ENCODE assay signal across 8 cellular contexts in genomic region chr6:150600003-150600301, GRCh38. TPM values are rescaled to one million over a fixed set of nuclear protein-coding genes. Genes with fewer than 3 reads are reported as not detected.
A peak's percentile ranks its signal among the peaks of the same experiment; 100 is the strongest.
DNase-seq lines count a peak whose midpoint lies in the region; ATAC-seq and TF ChIP-seq lines count a peak whose summit lies in the region.

No MANE protein-coding gene starts in this region.

- peak overlapping the region; percentile 58 for H3K27ac ChIP-seq in skeletal muscle tissue (ENCODE audit: low read depth, low read length)
- H3K27ac ChIP-seq in RWPE1 = no peak overlapping the region

- POLR2A ChIA-PET in RWPE1 (lab: Yijun Ruan, JAX; ENCODE audit: low non-redundant PET) = no interaction called here

- H3K4me3 ChIP-seq in MG63 (peak overlapping the region; percentile 61), foreskin fibroblast (ENCODE audit: low read depth in 1 of 2, low read length in 2 of 2) (peak overlapping the region; percentile 54 to 67), skeletal muscle tissue (ENCODE audit: low read length in 3 of 3) (peak overlapping the region; percentile 62 to 73 (median 64))

- peaks cover 28% of the 10 kb centered on the region for H3K27me3 ChIP-seq in MG63
- H3K27me3 ChIP-seq in skeletal muscle tissue (ENCODE audit: control insufficient read depth in 3 of 3, insufficient read depth in 3 of 3, low read length in 3 of 3) = peaks cover 11 to 31% (median 24%) of the 10 kb centered on the region in 3 donors

- no peaks in the 10 kb centered on the region for H3K36me3 ChIP-seq in MG63
- H3K36me3 ChIP-seq in skeletal muscle tissue (ENCODE audit: control insufficient read depth in 3 of 3, insufficient read depth in 3 of 3, low read length in 3 of 3) = no peaks in the 10 kb centered on the region

- DNase-seq in MG63 = no peak
- DNase-seq in foreskin fibroblast = no peak
- no peak for DNase-seq in NCI-H2029 (lab: John Stamatoyannopoulos, UW)
- DNase-seq in middle frontal gyrus (ENCODE audit: extremely low spot score, low spot score) = no peak
- no peak for DNase-seq in RWPE1 (ENCODE audit: low spot score)

- H3K4me1 ChIP-seq in skeletal muscle tissue (ENCODE audit: control insufficient read depth in 3 of 3, insufficient read depth in 3 of 3, low read length in 3 of 3) = peaks cover 6 to 11% (median 7%) of the 10 kb centered on the region in 3 donors

- no peaks in the 10 kb centered on the region for H3K9me3 ChIP-seq in MG63
- H3K9me3 ChIP-seq in skeletal muscle tissue (ENCODE audit: control insufficient read depth in 3 of 3, low read length in 3 of 3) = no peaks in the 10 kb centered on the region

- TF ChIP-seq CTCF in foreskin fibroblast (IDR thresholded peaks at IDR 0.05; ENCODE audit: low read depth, low read length) (no peak), RWPE1 (conservative IDR thresholded peaks at IDR 0.05; ENCODE audit: low read depth) (no peak)

- peak overlapping the region in 1 of 3 donors; percentile 50 for H3K9ac ChIP-seq in skeletal muscle tissue (ENCODE audit: low read depth in 1 of 3, low read length in 3 of 3)

- ATAC-seq in GM19043 (IDR thresholded peaks at IDR 0.05; ENCODE audit: low read depth, unreplicated experiment) = peak; percentile 10
- ATAC-seq in GM21717 (IDR thresholded peaks at IDR 0.05; ENCODE audit: unreplicated experiment) = no peak

- CTCF ChIA-PET in RWPE1 (lab: Yijun Ruan, JAX) = interaction anchor here (0.6 to 1.5 kb wide), 4 partner anchors 136 to 201 kb away, joined by 3 to 12 read pairs (median 3); no protein-coding TSS in a partner anchor

RNA-seq across cellular contexts. Expression of gene PLEKHG1, which starts 0.3 kb away (rescaled TPM):
- total RNA-seq in MG63 (2014; rRNA removed; shearing (Covaris generic); ENCODE audit: low replicate concordance) = 0.91 and 0.99 TPM in 2 replicates
- 13.6 TPM for total RNA-seq in skeletal muscle tissue
